Comparison of ENCODE assay signal across 8 cellular contexts in the genomic region with DNA sequence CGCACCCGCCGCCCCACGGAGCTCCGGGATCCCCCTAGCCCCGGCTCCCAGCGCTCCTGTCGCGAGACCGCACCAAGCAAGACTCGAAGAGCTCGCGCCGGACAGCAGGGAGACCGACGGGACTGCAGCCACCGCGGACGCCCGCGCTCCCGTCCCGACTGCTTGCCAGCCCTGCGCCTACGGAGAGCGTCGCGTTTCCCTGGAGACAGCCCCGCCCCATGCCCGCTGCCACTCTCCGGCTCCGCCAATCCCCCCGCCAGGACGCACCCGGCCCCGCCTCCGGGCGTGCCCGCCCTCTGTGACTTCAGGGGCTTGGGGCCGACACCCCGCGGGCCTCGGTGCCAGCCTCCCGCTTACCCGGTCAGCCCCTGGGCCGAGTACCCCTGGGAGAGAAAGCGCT. TPM values are rescaled to one million over a fixed set of nuclear protein-coding genes. Genes with fewer than 3 reads are reported as not detected.
DNase-seq lines count a peak whose midpoint lies in the region; ATAC-seq lines count a peak whose summit lies in the region.

A gene with protein sequence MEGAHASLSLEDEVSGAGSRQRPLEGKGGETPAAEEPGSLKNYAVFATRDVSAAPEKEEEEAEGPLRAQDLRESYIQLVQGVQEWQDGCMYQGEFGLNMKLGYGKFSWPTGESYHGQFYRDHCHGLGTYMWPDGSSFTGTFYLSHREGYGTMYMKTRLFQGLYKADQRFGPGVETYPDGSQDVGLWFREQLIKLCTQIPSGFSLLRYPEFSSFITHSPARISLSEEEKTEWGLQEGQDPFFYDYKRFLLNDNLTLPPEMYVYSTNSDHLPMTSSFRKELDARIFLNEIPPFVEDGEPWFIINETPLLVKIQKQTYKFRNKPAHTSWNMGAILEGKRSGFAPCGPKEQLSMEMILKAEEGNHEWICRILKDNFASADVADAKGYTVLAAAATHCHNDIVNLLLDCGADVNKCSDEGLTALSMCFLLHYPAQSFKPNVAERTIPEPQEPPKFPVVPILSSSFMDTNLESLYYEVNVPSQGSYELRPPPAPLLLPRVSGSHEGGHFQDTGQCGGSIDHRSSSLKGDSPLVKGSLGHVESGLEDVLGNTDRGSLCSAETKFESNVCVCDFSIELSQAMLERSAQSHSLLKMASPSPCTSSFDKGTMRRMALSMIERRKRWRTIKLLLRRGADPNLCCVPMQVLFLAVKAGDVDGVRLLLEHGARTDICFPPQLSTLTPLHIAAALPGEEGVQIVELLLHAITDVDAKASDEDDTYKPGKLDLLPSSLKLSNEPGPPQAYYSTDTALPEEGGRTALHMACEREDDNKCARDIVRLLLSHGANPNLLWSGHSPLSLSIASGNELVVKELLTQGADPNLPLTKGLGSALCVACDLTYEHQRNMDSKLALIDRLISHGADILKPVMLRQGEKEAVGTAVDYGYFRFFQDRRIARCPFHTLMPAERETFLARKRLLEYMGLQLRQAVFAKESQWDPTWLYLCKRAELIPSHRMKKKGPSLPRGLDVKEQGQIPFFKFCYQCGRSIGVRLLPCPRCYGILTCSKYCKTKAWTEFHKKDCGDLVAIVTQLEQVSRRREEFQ (minus strand): TSS at position 181 of the 400 bp plus-strand sequence. CDS start 653 bp downstream, outside the sequence.

- H3K4me3 Mint-ChIP-seq in activated CD4-positive, alpha-beta memory T cell treated with anti-CD3 and anti-CD28 coated beads for 36 hours = peak within 1 kb of the TSS; percentile 88

- H3K4me1 ChIP-seq in effector memory CD4-positive, alpha-beta T cell (ENCODE audit: control insufficient read depth, insufficient read depth, low read length, poor library complexity, severe bottlenecking) = peaks cover 44% of the 10 kb centered on the region

- H3K36me3 ChIP-seq in effector memory CD4-positive, alpha-beta T cell (ENCODE audit: control insufficient read depth, insufficient read depth, low read length) = peaks cover 21% of the 10 kb centered on the region

- no peaks in the 10 kb centered on the region for H3K27me3 ChIP-seq in effector memory CD4-positive, alpha-beta T cell (replicated peaks; ENCODE audit: control insufficient read depth, insufficient read depth, low read length, poor library complexity, severe bottlenecking)

- ATAC-seq in GM18873 (IDR thresholded peaks at IDR 0.05; ENCODE audit: low FRiP score, unreplicated experiment) (no peak), GM21515 (IDR thresholded peaks at IDR 0.05; ENCODE audit: unreplicated experiment) (no peak)

- H3K4me1 Mint-ChIP-seq in activated CD4-positive, alpha-beta memory T cell treated with anti-CD3 and anti-CD28 coated beads for 36 hours (ENCODE audit: low read depth) = peaks cover 47% of the 10 kb centered on the region

- peak within 1 kb of the TSS; percentile 39 for H3K4me3 ChIP-seq in effector memory CD4-positive, alpha-beta T cell (ENCODE audit: insufficient read depth, low read depth, low read length, poor library complexity, severe bottlenecking)

- intact Hi-C loops in activated CD4-positive, alpha-beta memory T cell treated with anti-CD3 and anti-CD28 coated beads for 36 hours (cut with micrococcal nuclease) = loop anchor here (1.0 kb wide), 1 partner anchor 8 kb away; no protein-coding TSS in a partner anchor

- H3K9me3 ChIP-seq in effector memory CD4-positive, alpha-beta T cell (ENCODE audit: control insufficient read depth, low read length) = no peaks in the 10 kb centered on the region

- H3K27ac Mint-ChIP-seq in activated CD4-positive, alpha-beta memory T cell treated with anti-CD3 and anti-CD28 coated beads for 36 hours = no peak within 1 kb of the TSS

- no peak within 1 kb of the TSS for H3K27ac ChIP-seq in effector memory CD4-positive, alpha-beta T cell (ENCODE audit: insufficient read depth, low read length, poor library complexity, severe bottlenecking)

- peak; percentile 58 for DNase-seq in activated gamma-delta T cell treated with Interleukin-2 at 50 U/mL for 16 hours
- DNase-seq in activated gamma-delta T cell (lab: John Stamatoyannopoulos, UW) = no peak
- DNase-seq in activated CD4-positive, alpha-beta memory T cell treated with anti-CD3 and anti-CD28 coated beads for 36 hours = peak; percentile 81
- peak in 1 of 3 donors; percentile 45 for DNase-seq in effector memory CD4-positive, alpha-beta T cell
- peak; percentile 79 to 86 for DNase-seq in lung microvascular endothelial cell (ENCODE audit: low read depth in 2 of 2)
- peak; percentile 66 for DNase-seq in stimulated activated CD8-positive, alpha-beta memory T cell treated with anti-CD3 and anti-CD28 coated beads, Interleukin-4, amount 100 ng/mL, for 24 hours (ENCODE audit: low read depth)

- no peaks in the 10 kb centered on the region for H3K27me3 Mint-ChIP-seq in activated CD4-positive, alpha-beta memory T cell treated with anti-CD3 and anti-CD28 coated beads for 36 hours

- CTCF ChIA-PET in activated CD4-positive, alpha-beta memory T cell treated with anti-CD3 and anti-CD28 coated beads for 36 hours (lab: Charles Lee) = interaction anchor here (1.4 to 3.5 kb wide), 6 partner anchors 9 to 147 kb away, joined by 3 to 13 read pairs (median 8); partner anchors contain the start of gene CAPN10

- POLR2A ChIA-PET in activated CD4-positive, alpha-beta memory T cell treated with anti-CD3 and anti-CD28 coated beads for 36 hours (lab: Charles Lee) = interaction anchor here (1.2 to 2.5 kb wide), 3 partner anchors 9 to 22 kb away, joined by 3 to 7 read pairs (median 4); partner anchors contain the start of gene RNPEPL1

- H3K9me3 Mint-ChIP-seq in activated CD4-positive, alpha-beta memory T cell treated with anti-CD3 and anti-CD28 coated beads for 36 hours = no peaks in the 10 kb centered on the region

- H3K36me3 Mint-ChIP-seq in activated CD4-positive, alpha-beta memory T cell treated with anti-CD3 and anti-CD28 coated beads for 36 hours = peaks cover 26% of the 10 kb centered on the region

RNA-seq across cellular contexts. Expression of the gene that starts here (rescaled TPM):
- total RNA-seq in activated CD4-positive, alpha-beta memory T cell treated with anti-CD3 and anti-CD28 coated beads for 36 hours = 10 to 100 TPM; 18.4 to 19.1 TPM
- 3.5 and 6.0 TPM in 2 replicates for total RNA-seq in lung microvascular endothelial cell
